In the genomic region with DNA sequence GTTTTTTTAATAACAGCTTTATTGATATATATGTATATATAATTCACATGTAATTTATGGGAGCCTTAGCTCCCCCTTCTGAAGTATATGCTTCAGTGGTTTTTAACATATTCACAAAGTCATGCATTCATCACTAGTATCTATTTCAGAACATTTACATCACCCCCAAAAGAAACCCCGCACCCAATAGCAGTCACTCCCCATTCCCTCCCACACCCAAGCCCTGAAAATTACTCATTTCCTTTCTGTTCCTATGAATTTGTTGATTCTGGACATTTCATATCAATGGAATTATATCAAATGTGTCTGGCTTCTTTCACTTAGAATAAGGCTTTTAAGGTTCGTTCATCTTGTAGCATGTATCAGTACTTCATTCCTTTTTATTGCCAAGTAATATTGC, we compare ENCODE assay signal across 21 cellular contexts. TPM values are rescaled to one million over a fixed set of nuclear protein-coding genes. Genes with fewer than 3 reads are reported as not detected.
DNase-seq lines count a peak whose midpoint lies in the region; TF ChIP-seq lines count a peak whose summit lies in the region.
"Had no signal": no experiment of that assay in that cellular context is flagged by ENCODE, and none has a peak within 500 bp of the region (broad histone marks: within the 10 kb centered on the region; RNA-seq: fewer than 3 reads in every experiment).

No MANE protein-coding gene starts in this region.

- no peaks in the 10 kb centered on the region for H3K9me3 Mint-ChIP-seq in Calu3 (ENCODE audit: low read depth, unreplicated experiment)
- H3K9me3 Mint-ChIP-seq: activated B cell treated with CpG ODN at 0.5 μM for 24 hours; activated CD8-positive, alpha-beta T cell treated with anti-CD3 and anti-CD28 coated beads for 36 hours; activated naive CD4-positive, alpha-beta T cell treated with anti-CD3 and anti-CD28 coated beads, Interleukin-2, amount 10 ng/mL, durations not matched to agents 7 days and 5 days; activated T-cell treated with anti-CD3 and anti-CD28 coated beads, Interleukin-2, amount 50 U/mL, for 4 hours; dendritic cell treated with granulocyte-macrophage colony-stimulating factor and Interleukin-4, amounts not matched to agents 40 ng/mL and 50 ng/mL, for 4 days; immature natural killer cell had no signal

- no peak overlapping the region for H3K4me3 Mint-ChIP-seq in Calu3 (ENCODE audit: low read depth, unreplicated experiment)
- H3K4me3 Mint-ChIP-seq: activated B cell treated with CpG ODN at 0.5 μM for 24 hours; activated CD8-positive, alpha-beta T cell treated with anti-CD3 and anti-CD28 coated beads for 36 hours; activated naive CD4-positive, alpha-beta T cell treated with anti-CD3 and anti-CD28 coated beads, Interleukin-2, amount 10 ng/mL, durations not matched to agents 7 days and 5 days; activated T-cell treated with anti-CD3 and anti-CD28 coated beads, Interleukin-2, amount 50 U/mL, for 4 hours; dendritic cell treated with granulocyte-macrophage colony-stimulating factor and Interleukin-4, amounts not matched to agents 40 ng/mL and 50 ng/mL, for 4 days; immature natural killer cell had no signal

- H3K36me3 Mint-ChIP-seq in Calu3 (ENCODE audit: insufficient read depth, unreplicated experiment), result no peaks in the 10 kb centered on the region
- H3K36me3 Mint-ChIP-seq: activated naive CD4-positive, alpha-beta T cell treated with anti-CD3 and anti-CD28 coated beads, Interleukin-2, amount 10 ng/mL, durations not matched to agents 7 days and 5 days; immature natural killer cell had no signal

- BruUV-seq in Calu3 (replicated peaks; lab: Mats Ljungman, UMichigan), result no TSS peak

- peak; percentile 19 for DNase-seq in AG10803 (ENCODE audit: low read depth)
- DNase-seq in NCI-H226, result peak; percentile 62
- DNase-seq in cardiac fibroblast (ENCODE audit: low read depth in 2 of 2), result peak; percentile 38 to 75
- DNase-seq in foreskin fibroblast, result peak; percentile 68 to 90
- DNase-seq in Calu3, result no peak
- no peak for DNase-seq in HK-2 (ENCODE audit: unreplicated experiment)
- no peak for DNase-seq in AG20443 (ENCODE audit: low spot score)
- no peak for DNase-seq in SHP77 treated with DMSO at 0.1 percent for 48 hours (lab: John Stamatoyannopoulos, UW)
- DNase-seq: activated B cell treated with CpG ODN at 0.5 μM for 24 hours; activated CD8-positive, alpha-beta T cell treated with anti-CD3 and anti-CD28 coated beads for 36 hours; activated naive CD4-positive, alpha-beta T cell treated with anti-CD3 and anti-CD28 coated beads, Interleukin-2, amount 10 ng/mL, durations not matched to agents 7 days and 5 days; activated T-cell treated with anti-CD3 and anti-CD28 coated beads, Interleukin-2, amount 50 U/mL, for 4 hours; DMS 273 treated with DMSO at 0.1 percent for 48 hours; head of caudate nucleus; immature natural killer cell; Karpas-422; NCI-H1417; NCI-H69; SJCRH30 had no signal

- H3K27me3 Mint-ChIP-seq in Calu3 (ENCODE audit: unreplicated experiment), result peaks cover 7% of the 10 kb centered on the region

- peaks cover 8% of the 10 kb centered on the region for H3K4me1 Mint-ChIP-seq in Calu3 (ENCODE audit: low read depth, unreplicated experiment)
- H3K4me1 Mint-ChIP-seq: activated B cell treated with CpG ODN at 0.5 μM for 24 hours; activated naive CD4-positive, alpha-beta T cell treated with anti-CD3 and anti-CD28 coated beads, Interleukin-2, amount 10 ng/mL, durations not matched to agents 7 days and 5 days; immature natural killer cell had no signal

- CTCF ChIA-PET in Calu3 (lab: Charles Lee), result interaction anchor here (0.8 kb wide), 1 partner anchor 11 kb away, joined by 3 read pairs; no protein-coding TSS in a partner anchor

- H3K4me3 ChIP-seq in AG10803 (ENCODE audit: low read length) (no peak overlapping the region), cardiac fibroblast (replicated peaks in 1 of 2; ENCODE audit: low read depth in 2 of 2, low read length in 2 of 2) (no peak overlapping the region), foreskin fibroblast (ENCODE audit: low read depth in 1 of 2, low read length in 2 of 2) (no peak overlapping the region)
- H3K4me3 ChIP-seq: SJCRH30 had no signal

- intact Hi-C loops in Calu3 (cut with micrococcal nuclease; ENCODE audit: unreplicated experiment), result no loop called here

- TF ChIP-seq CTCF in AG10803 (conservative IDR thresholded peaks at IDR 0.05; ENCODE audit: low read length), result no peak
- TF ChIP-seq CTCF in cardiac fibroblast (IDR thresholded peaks at IDR 0.05; ENCODE audit: low read depth, low read length), result no peak
- no peak for TF ChIP-seq CTCF in foreskin fibroblast (IDR thresholded peaks at IDR 0.05; ENCODE audit: low read depth, low read length)
- no peak for TF ChIP-seq CTCF in Calu3 (IDR thresholded peaks at IDR 0.05; ENCODE audit: unreplicated experiment)

- no peak overlapping the region for H3K27ac Mint-ChIP-seq in Calu3 (ENCODE audit: unreplicated experiment)
- H3K27ac Mint-ChIP-seq: activated B cell treated with CpG ODN at 0.5 μM for 24 hours; activated CD8-positive, alpha-beta T cell treated with anti-CD3 and anti-CD28 coated beads for 36 hours; activated naive CD4-positive, alpha-beta T cell treated with anti-CD3 and anti-CD28 coated beads, Interleukin-2, amount 10 ng/mL, durations not matched to agents 7 days and 5 days; dendritic cell treated with granulocyte-macrophage colony-stimulating factor and Interleukin-4, amounts not matched to agents 40 ng/mL and 50 ng/mL, for 4 days; immature natural killer cell had no signal

RNA-seq across cellular contexts. Expression of a gene that starts 35.6 kb away (rescaled TPM):
- 4.4 and 6.3 TPM in 2 replicates for total RNA-seq in Calu3 (2022)
- total RNA-seq: activated B cell treated with CpG ODN at 0.5 μM for 24 hours; activated CD8-positive, alpha-beta T cell treated with anti-CD3 and anti-CD28 coated beads for 36 hours; T-helper 2 cell treated with Interferon-gamma antibody and Interleukin-4, amounts not matched to agents 100 ng/mL and 5 ng/mL, for 36 hours had no signal

Comparison
In these comparisons a context has a peak if more than half of its experiments do, and no peak if none do; other contexts are left out.
1. DNase-seq: peak in AG10803 (single experiment), NCI-H226 (single experiment), cardiac fibroblast (2 of 2) and foreskin fibroblast (2 of 2); none in Calu3 (single experiment), HK-2 (single experiment), AG20443 (single experiment) and SHP77 treated with DMSO at 0.1 percent for 48 hours (single experiment).